8 cellular contexts compared by ENCODE assay signal in the genomic region with DNA sequence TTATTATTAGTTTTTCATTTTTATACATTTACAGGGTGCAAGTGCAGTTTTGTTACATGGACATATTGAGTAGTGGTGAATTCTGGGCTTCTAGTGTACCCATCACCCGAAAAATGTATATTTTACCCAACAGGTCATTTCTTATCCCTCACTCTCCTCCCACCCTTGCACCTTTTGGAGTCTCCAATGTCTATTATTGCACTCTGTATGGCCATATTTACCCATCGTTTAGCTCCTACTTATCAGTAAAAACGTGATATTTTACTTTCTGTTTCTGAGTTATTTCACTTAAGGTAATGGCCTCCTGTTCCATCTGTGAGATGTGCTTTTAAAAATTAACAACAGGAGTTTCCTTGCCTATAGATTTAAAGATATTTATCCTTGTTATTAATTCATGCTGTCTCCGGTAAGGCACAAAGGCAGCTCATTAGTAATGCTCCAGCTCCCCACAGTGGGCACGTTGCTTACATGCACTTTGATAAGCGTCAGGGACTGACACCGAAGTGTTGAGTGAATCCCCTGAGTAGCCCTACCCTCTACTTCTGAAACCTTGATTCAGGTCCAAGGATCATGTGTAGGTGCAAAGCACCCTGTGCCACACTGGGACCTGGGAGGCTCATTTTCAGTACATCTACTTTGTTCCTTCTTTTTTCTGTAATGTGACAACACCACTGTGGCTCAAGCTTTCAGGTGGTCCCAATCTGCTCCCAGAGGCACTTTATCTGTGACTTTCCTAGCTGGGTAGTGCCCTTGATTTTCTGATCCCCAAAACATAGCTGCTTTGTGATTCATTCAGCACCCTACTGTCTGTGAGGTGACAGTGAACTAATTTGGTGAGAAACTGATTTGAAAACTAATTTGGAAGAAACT. TPM values are rescaled to one million over a fixed set of nuclear protein-coding genes. Genes with fewer than 3 reads are reported as not detected.
A peak's percentile ranks its signal among the peaks of the same experiment; 100 is the strongest.
DNase-seq lines count a peak whose midpoint lies in the region; ATAC-seq and TF ChIP-seq lines count a peak whose summit lies in the region.

No MANE protein-coding gene starts in this region.

- H3K9ac ChIP-seq in trophoblast cell (ENCODE audit: low read length) = no peak overlapping the region

- ATAC-seq in GM18861 (IDR thresholded peaks at IDR 0.05; ENCODE audit: unreplicated experiment) (peak; percentile 90), HG02970 (IDR thresholded peaks at IDR 0.05; ENCODE audit: low FRiP score, unreplicated experiment) (peak; percentile 72)

- no peaks in the 10 kb centered on the region for H3K27me3 ChIP-seq in trophoblast cell (ENCODE audit: insufficient read depth, low read length)

- H2AFZ ChIP-seq in trophoblast cell (ENCODE audit: insufficient read depth, low read length, poor library complexity) = no peak overlapping the region

- H3K4me2 ChIP-seq in trophoblast cell (ENCODE audit: low read length) = no peak overlapping the region

- no peak overlapping the region for H2BK12ac ChIP-seq in trophoblast cell (ENCODE audit: low read length)

- no peak overlapping the region for H2AK5ac ChIP-seq in trophoblast cell (ENCODE audit: low read length)

- H4K8ac ChIP-seq in trophoblast cell (ENCODE audit: low read depth, low read length) = no peak overlapping the region

- H3K36me3 ChIP-seq in trophoblast cell (ENCODE audit: control insufficient read depth in 1 of 2, insufficient read depth in 2 of 2, low read length in 2 of 2) = no peaks in the 10 kb centered on the region

- no CpG with 5 or more reads among the region's 7 CpGs for WGBS in trophoblast cell (ENCODE audit: extremely low coverage, insufficient coverage, insufficient read length)

- no peaks in the 10 kb centered on the region for H3K79me2 ChIP-seq in trophoblast cell (ENCODE audit: control insufficient read depth, insufficient read depth, low read length, poor library complexity)

- H3K4ac ChIP-seq in trophoblast cell (ENCODE audit: low read depth, low read length) = no peak overlapping the region

- no peak overlapping the region for H3K27ac ChIP-seq in trophoblast cell (ENCODE audit: low read depth, low read length)

- no peak overlapping the region for H3K23ac ChIP-seq in trophoblast cell (ENCODE audit: low read length)

- H3K4me3 ChIP-seq in fibroblast of pulmonary artery (replicated peaks; ENCODE audit: low read depth, low read length) = no peak overlapping the region
- H3K4me3 ChIP-seq in trophoblast cell (ENCODE audit: low read depth, low read length) = no peak overlapping the region

- H2BK120ac ChIP-seq in trophoblast cell (ENCODE audit: insufficient read depth, low read length, poor library complexity) = no peak overlapping the region

- H4K12ac ChIP-seq in trophoblast cell (ENCODE audit: low read depth, low read length) = no peak overlapping the region

- H3K14ac ChIP-seq in trophoblast cell (ENCODE audit: low read length) = no peak overlapping the region

- no peaks in the 10 kb centered on the region for H3K4me1 ChIP-seq in trophoblast cell (ENCODE audit: control insufficient read depth in 1 of 2, insufficient read depth in 2 of 2, low read length in 2 of 2)

- DNase-seq in CD1c-positive myeloid dendritic cell (ENCODE audit: extremely low spot score) (peak; percentile 61), NCI-H146 treated with DMSO at 0.1 percent for 48 hours (lab: John Stamatoyannopoulos, UW; ENCODE audit: unreplicated experiment) (peak; percentile 24), fibroblast of pulmonary artery (ENCODE audit: low read depth) (peak; percentile 76), trophoblast cell (peak; percentile 16 to 45), epidermal melanocyte (ENCODE audit: insufficient read length, low spot score) (no peak)
- peak; percentile 17 to 22 for DNase-seq in activated CD4-positive, alpha-beta T cell treated with anti-CD3 and anti-CD28 coated beads for 4 hours

- no peaks in the 10 kb centered on the region for H3K79me1 ChIP-seq in trophoblast cell (ENCODE audit: low read length)

- H2BK5ac ChIP-seq in trophoblast cell (ENCODE audit: low read depth, low read length, poor library complexity) = no peak overlapping the region

- TF ChIP-seq CTCF in fibroblast of pulmonary artery (IDR thresholded peaks at IDR 0.05; ENCODE audit: low read length, missing control alignments) = peak; percentile 64

- H3K18ac ChIP-seq in trophoblast cell (ENCODE audit: low read length) = no peak overlapping the region

- no peak overlapping the region for H4K91ac ChIP-seq in trophoblast cell (ENCODE audit: low read depth, low read length)

- H3K9me3 ChIP-seq in trophoblast cell (ENCODE audit: insufficient read depth, low read depth, low read length) = no peaks in the 10 kb centered on the region

RNA-seq across cellular contexts. Expression of gene HYAL4, which starts 27.3 kb away (rescaled TPM):
- 0.21 and 0.24 TPM in 2 replicates for polyA plus RNA-seq in trophoblast cell (2013)

RNA-seq across cellular contexts. Expression of gene SPAM1, which starts 52.8 kb away (rescaled TPM):
- polyA plus RNA-seq in trophoblast cell (2013) = 0.34 and 0.39 TPM in 2 replicates
